9 cellular contexts compared by ENCODE assay signal in genomic region chr12:55935742-55936151, GRCh38. TPM values are rescaled to one million over a fixed set of nuclear protein-coding genes. Genes with fewer than 3 reads are reported as not detected.
DNase-seq lines count a peak whose midpoint lies in the region; ATAC-seq and TF ChIP-seq lines count a peak whose summit lies in the region.
"Had no signal": no experiment of that assay in that cellular context is flagged by ENCODE, and none has a peak within 500 bp of the region (broad histone marks: within the 10 kb centered on the region; RNA-seq: fewer than 3 reads in every experiment).

No MANE protein-coding gene starts in this region.

- H3K4me3 ChIP-seq in cardiac fibroblast (replicated peaks in 1 of 2; ENCODE audit: low read depth in 2 of 2, low read length in 2 of 2) (peak overlapping the region in 1 of 2 donors; percentile 22), lower lobe of right lung (peak overlapping the region; percentile 39), testis (peak overlapping the region; percentile 18 to 49), Karpas-422 (ENCODE audit: low read length) (no peak overlapping the region)

- H3K9me3 ChIP-seq in lower lobe of right lung, result no peaks in the 10 kb centered on the region
- H3K9me3 ChIP-seq in testis, result no peaks in the 10 kb centered on the region
- H3K9me3 ChIP-seq in Karpas-422 (ENCODE audit: low read length), result no peaks in the 10 kb centered on the region

- no peaks in the 10 kb centered on the region for H3K27me3 ChIP-seq in lower lobe of right lung (ENCODE audit: low read depth)
- H3K27me3 ChIP-seq in testis, result no peaks in the 10 kb centered on the region
- no peaks in the 10 kb centered on the region for H3K27me3 ChIP-seq in Karpas-422 (ENCODE audit: low read length)

- H3K36me3 ChIP-seq in lower lobe of right lung, result peaks cover 20% of the 10 kb centered on the region
- H3K36me3 ChIP-seq in testis (ENCODE audit: low read depth, missing control alignments), result no peaks in the 10 kb centered on the region
- peaks cover 3% of the 10 kb centered on the region; the same call in 1 of the 2 replicates for H3K36me3 ChIP-seq in Karpas-422 (ENCODE audit: insufficient read depth, low read length)

- no peaks in the 10 kb centered on the region for H4K20me1 ChIP-seq in Karpas-422 (ENCODE audit: insufficient read depth, low read depth, low read length)

- peak; percentile 50 to 61 for DNase-seq in activated CD4-positive, alpha-beta T cell treated with anti-CD3 and anti-CD28 coated beads, Interleukin-2, amount 50 U/mL, for 48 hours
- peak in 1 of 2 donors; percentile 25 for DNase-seq in cardiac fibroblast (ENCODE audit: low read depth in 2 of 2)
- peak; percentile 47 for DNase-seq in lower lobe of right lung
- peak; percentile 33 for DNase-seq in testis
- DNase-seq in Karpas-422, result no peak
- no peak for DNase-seq in DMS53 (lab: John Stamatoyannopoulos, UW)
- DNase-seq: NCI-H1694 had no signal

- peaks cover 38% of the 10 kb centered on the region for H3K4me1 ChIP-seq in lower lobe of right lung
- peaks cover 8% of the 10 kb centered on the region for H3K4me1 ChIP-seq in testis
- H3K4me1 ChIP-seq in Karpas-422 (ENCODE audit: low read length), result peaks cover 39% of the 10 kb centered on the region

- WGBS in testis, 2 donors, result 20 to 30% methylated on average over 26 of the region's 26 CpGs

- H3K79me2 ChIP-seq in Karpas-422 (ENCODE audit: low read length), result peaks cover 23% of the 10 kb centered on the region

- no peak for ATAC-seq in lower lobe of right lung
- no peak for ATAC-seq in GM21447 (IDR thresholded peaks at IDR 0.05; ENCODE audit: unreplicated experiment)
- ATAC-seq in GM19452 (IDR thresholded peaks at IDR 0.05; ENCODE audit: unreplicated experiment), result no peak

- peak; percentile 11 for TF ChIP-seq CTCF in cardiac fibroblast (IDR thresholded peaks at IDR 0.05; ENCODE audit: low read depth, low read length)
- peak; percentile 6 for TF ChIP-seq CTCF in lower lobe of right lung (IDR thresholded peaks at IDR 0.05)
- no peak for TF ChIP-seq CTCF in testis (IDR thresholded peaks at IDR 0.05)

- H3K27ac ChIP-seq in lower lobe of right lung (peak overlapping the region; percentile 15), testis (peak overlapping the region; percentile 39 to 66), Karpas-422 (ENCODE audit: low read length) (no peak overlapping the region)

- intact Hi-C loops in lower lobe of right lung (cut with DNase I), result loop anchor here (10.0 kb wide), 1 partner anchor 191 kb away; the partner anchor contains the start of gene GDF11
- intact Hi-C loops in testis (cut with DNase I; ENCODE audit: low total_unique reads), result loop anchor here (10.0 kb wide), 1 partner anchor 191 kb away; the partner anchor contains the start of gene GDF11

- H3K4me2 ChIP-seq in Karpas-422 (ENCODE audit: low read depth, low read length, poor library complexity, severe bottlenecking), result no peak overlapping the region

- H3K9me2 ChIP-seq in Karpas-422 (replicated peaks; ENCODE audit: insufficient read depth, low read length), result no peaks in the 10 kb centered on the region

- no peak for TF ChIP-seq POLR2A in testis (IDR thresholded peaks at IDR 0.05)

- H3K9ac ChIP-seq in Karpas-422 (ENCODE audit: low read length), result no peak overlapping the region

- no peak overlapping the region for H2AFZ ChIP-seq in Karpas-422 (ENCODE audit: low read length)

RNA-seq across cellular contexts. Expression of gene DGKA, which starts 4.8 kb away (rescaled TPM):
- total RNA-seq in lower lobe of right lung (35.3 TPM), testis (10 to 100 TPM; 28.9 to 40.4 TPM)
- polyA plus RNA-seq in testis (ENCODE audit: insufficient read depth, low read depth, low replicate concordance), result 40.3 TPM
- total RNA-seq in Karpas-422 (2014; rRNA removed; shearing (Covaris generic); ENCODE audit: low replicate concordance), result 70.4 and 88.5 TPM in 2 replicates

RNA-seq across cellular contexts. Expression of gene PYM1, which starts 8.1 kb away (rescaled TPM):
- total RNA-seq in lower lobe of right lung, result 28.9 TPM
- total RNA-seq in testis, result 10 to 100 TPM; 51.8 to 71.3 TPM
- 51.6 TPM for polyA plus RNA-seq in testis (ENCODE audit: insufficient read depth, low read depth, low replicate concordance)
- total RNA-seq in Karpas-422 (2014; rRNA removed; shearing (Covaris generic); ENCODE audit: low replicate concordance), result 58.9 and 63.8 TPM in 2 replicates

RNA-seq across cellular contexts. Expression of gene PMEL, which starts 30.1 kb away (rescaled TPM):
- total RNA-seq in lower lobe of right lung (1.2 TPM), testis (10 to 100 TPM in 1 of 2 donors, 1 to 10 TPM in 1; 8.9 to 11.1 TPM)
- 8.2 TPM for polyA plus RNA-seq in testis (ENCODE audit: insufficient read depth, low read depth, low replicate concordance)
- total RNA-seq in Karpas-422 (2014; rRNA removed; shearing (Covaris generic); ENCODE audit: low replicate concordance), result 8.8 and 9.7 TPM in 2 replicates

RNA-seq across cellular contexts. Expression of gene CDK2, which starts 30.9 kb away (rescaled TPM):
- 22.2 TPM for total RNA-seq in lower lobe of right lung
- total RNA-seq in testis, result 10 to 100 TPM; 16.5 to 20.3 TPM
- polyA plus RNA-seq in testis (ENCODE audit: insufficient read depth, low read depth, low replicate concordance), result 19.8 TPM
- 35.3 and 49.9 TPM in 2 replicates for total RNA-seq in Karpas-422 (2014; rRNA removed; shearing (Covaris generic); ENCODE audit: low replicate concordance)

RNA-seq across cellular contexts. Expression of gene RAB5B, which starts 38.1 kb away (rescaled TPM):
- total RNA-seq in lower lobe of right lung (138 TPM), testis (100 to 1,000 TPM; 144 to 198 TPM)
- 139 TPM for polyA plus RNA-seq in testis (ENCODE audit: insufficient read depth, low read depth, low replicate concordance)
- 43.8 and 62.4 TPM in 2 replicates for total RNA-seq in Karpas-422 (2014; rRNA removed; shearing (Covaris generic); ENCODE audit: low replicate concordance)

Comparison
In these comparisons a context has a peak if more than half of its experiments do, and no peak if none do; other contexts are left out.
1. DNase-seq: peak in activated CD4-positive, alpha-beta T cell treated with anti-CD3 and anti-CD28 coated beads, Interleukin-2, amount 50 U/mL, for 48 hours (2 of 2), lower lobe of right lung (single experiment) and testis (single experiment); none in Karpas-422 (single experiment) and DMS53 (single experiment).
2. CTCF ChIP-seq: peak in cardiac fibroblast (single experiment) and lower lobe of right lung (single experiment); none in testis (0 of 3).